ENCODE assay signal across 1 cellular context in the genomic region with DNA sequence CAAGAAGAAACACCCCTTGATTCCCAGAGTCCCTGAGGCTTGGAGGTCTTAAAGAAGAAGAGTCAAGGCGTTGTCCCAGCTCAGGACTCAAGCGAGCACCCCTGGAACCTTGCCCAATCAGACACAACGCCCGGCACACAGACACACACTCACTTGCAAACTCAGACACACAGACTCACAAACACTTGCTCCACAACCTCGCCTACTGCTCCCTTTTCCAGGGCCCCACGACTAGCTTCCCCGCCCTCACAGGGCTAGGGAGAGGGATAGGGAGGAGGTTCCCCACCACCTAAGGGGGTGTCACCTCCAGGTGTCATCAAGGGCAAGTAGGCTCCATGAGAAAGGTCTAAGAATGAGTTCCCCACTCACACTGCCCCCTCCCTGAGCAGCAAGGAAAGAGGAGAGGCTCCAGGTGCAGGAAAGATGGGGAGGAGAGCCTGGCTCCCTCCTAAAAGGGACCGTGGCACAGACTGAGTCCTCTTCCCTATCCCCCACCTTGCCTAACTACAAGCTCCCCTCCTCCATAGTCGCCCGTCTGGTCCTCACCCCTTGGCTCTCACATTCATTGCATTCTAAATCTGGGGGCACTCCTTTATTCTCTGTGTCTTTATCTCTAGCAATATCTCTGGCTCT.
TF ChIP-seq lines count a peak whose summit lies in the region.

No MANE protein-coding gene starts in this region.

TF ChIP-seq in WTC11, 78 proteins besides CTCF, POLR2A, EP300 and RAD21:
- TF ChIP-seq ZNF532 (CRISPR knock-in tag; IDR thresholded peaks at IDR 0.05; ENCODE audit: borderline replicate concordance) (no peak), NFYB (CRISPR knock-in tag; conservative IDR thresholded peaks at IDR 0.05; ENCODE audit: low read depth) (no peak), SP1 (CRISPR knock-in tag; conservative IDR thresholded peaks at IDR 0.05) (no peak), ZNF232 (CRISPR knock-in tag; IDR thresholded peaks at IDR 0.05) (no peak), ETV6 (CRISPR knock-in tag; IDR thresholded peaks at IDR 0.05) (no peak), ELF4 (CRISPR knock-in tag; IDR thresholded peaks at IDR 0.05; ENCODE audit: low read depth) (no peak), OVOL2 (CRISPR knock-in tag; IDR thresholded peaks at IDR 0.05; ENCODE audit: borderline replicate concordance) (no peak), ZNF512 (CRISPR knock-in tag; IDR thresholded peaks at IDR 0.05; ENCODE audit: borderline replicate concordance) (no peak), ZNF423 (CRISPR knock-in tag; IDR thresholded peaks at IDR 0.05) (no peak), USF1 (CRISPR knock-in tag; IDR thresholded peaks at IDR 0.05) (no peak), JAZF1 (CRISPR knock-in tag; IDR thresholded peaks at IDR 0.05) (no peak), CREB1 (CRISPR knock-in tag; IDR thresholded peaks at IDR 0.05) (no peak), ATF1 (CRISPR knock-in tag; IDR thresholded peaks at IDR 0.05) (no peak), NR3C1 (CRISPR knock-in tag; conservative IDR thresholded peaks at IDR 0.05; ENCODE audit: low read depth) (no peak)
- TF ChIP-seq, protein P1, sequence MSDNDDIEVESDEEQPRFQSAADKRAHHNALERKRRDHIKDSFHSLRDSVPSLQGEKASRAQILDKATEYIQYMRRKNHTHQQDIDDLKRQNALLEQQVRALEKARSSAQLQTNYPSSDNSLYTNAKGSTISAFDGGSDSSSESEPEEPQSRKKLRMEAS (CRISPR knock-in tag; IDR thresholded peaks at IDR 0.05): no peak
- TF ChIP-seq, protein P2, sequence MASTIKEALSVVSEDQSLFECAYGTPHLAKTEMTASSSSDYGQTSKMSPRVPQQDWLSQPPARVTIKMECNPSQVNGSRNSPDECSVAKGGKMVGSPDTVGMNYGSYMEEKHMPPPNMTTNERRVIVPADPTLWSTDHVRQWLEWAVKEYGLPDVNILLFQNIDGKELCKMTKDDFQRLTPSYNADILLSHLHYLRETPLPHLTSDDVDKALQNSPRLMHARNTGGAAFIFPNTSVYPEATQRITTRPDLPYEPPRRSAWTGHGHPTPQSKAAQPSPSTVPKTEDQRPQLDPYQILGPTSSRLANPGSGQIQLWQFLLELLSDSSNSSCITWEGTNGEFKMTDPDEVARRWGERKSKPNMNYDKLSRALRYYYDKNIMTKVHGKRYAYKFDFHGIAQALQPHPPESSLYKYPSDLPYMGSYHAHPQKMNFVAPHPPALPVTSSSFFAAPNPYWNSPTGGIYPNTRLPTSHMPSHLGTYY (CRISPR knock-in tag; IDR thresholded peaks at IDR 0.05): no peak
- TF ChIP-seq, protein P3, sequence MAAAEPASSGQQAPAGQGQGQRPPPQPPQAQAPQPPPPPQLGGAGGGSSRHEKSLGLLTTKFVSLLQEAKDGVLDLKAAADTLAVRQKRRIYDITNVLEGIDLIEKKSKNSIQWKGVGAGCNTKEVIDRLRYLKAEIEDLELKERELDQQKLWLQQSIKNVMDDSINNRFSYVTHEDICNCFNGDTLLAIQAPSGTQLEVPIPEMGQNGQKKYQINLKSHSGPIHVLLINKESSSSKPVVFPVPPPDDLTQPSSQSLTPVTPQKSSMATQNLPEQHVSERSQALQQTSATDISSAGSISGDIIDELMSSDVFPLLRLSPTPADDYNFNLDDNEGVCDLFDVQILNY (CRISPR knock-in tag; IDR thresholded peaks at IDR 0.05): no peak
- TF ChIP-seq, protein P4, sequence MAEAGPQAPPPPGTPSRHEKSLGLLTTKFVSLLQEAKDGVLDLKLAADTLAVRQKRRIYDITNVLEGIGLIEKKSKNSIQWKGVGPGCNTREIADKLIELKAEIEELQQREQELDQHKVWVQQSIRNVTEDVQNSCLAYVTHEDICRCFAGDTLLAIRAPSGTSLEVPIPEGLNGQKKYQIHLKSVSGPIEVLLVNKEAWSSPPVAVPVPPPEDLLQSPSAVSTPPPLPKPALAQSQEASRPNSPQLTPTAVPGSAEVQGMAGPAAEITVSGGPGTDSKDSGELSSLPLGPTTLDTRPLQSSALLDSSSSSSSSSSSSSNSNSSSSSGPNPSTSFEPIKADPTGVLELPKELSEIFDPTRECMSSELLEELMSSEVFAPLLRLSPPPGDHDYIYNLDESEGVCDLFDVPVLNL (CRISPR knock-in tag; IDR thresholded peaks at IDR 0.05; ENCODE audit: borderline replicate concordance, low read depth): no peak
- TF ChIP-seq, protein P5, sequence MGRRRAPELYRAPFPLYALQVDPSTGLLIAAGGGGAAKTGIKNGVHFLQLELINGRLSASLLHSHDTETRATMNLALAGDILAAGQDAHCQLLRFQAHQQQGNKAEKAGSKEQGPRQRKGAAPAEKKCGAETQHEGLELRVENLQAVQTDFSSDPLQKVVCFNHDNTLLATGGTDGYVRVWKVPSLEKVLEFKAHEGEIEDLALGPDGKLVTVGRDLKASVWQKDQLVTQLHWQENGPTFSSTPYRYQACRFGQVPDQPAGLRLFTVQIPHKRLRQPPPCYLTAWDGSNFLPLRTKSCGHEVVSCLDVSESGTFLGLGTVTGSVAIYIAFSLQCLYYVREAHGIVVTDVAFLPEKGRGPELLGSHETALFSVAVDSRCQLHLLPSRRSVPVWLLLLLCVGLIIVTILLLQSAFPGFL (CRISPR knock-in tag; IDR thresholded peaks at IDR 0.05; ENCODE audit: borderline replicate concordance): no peak
